In the genomic region with DNA sequence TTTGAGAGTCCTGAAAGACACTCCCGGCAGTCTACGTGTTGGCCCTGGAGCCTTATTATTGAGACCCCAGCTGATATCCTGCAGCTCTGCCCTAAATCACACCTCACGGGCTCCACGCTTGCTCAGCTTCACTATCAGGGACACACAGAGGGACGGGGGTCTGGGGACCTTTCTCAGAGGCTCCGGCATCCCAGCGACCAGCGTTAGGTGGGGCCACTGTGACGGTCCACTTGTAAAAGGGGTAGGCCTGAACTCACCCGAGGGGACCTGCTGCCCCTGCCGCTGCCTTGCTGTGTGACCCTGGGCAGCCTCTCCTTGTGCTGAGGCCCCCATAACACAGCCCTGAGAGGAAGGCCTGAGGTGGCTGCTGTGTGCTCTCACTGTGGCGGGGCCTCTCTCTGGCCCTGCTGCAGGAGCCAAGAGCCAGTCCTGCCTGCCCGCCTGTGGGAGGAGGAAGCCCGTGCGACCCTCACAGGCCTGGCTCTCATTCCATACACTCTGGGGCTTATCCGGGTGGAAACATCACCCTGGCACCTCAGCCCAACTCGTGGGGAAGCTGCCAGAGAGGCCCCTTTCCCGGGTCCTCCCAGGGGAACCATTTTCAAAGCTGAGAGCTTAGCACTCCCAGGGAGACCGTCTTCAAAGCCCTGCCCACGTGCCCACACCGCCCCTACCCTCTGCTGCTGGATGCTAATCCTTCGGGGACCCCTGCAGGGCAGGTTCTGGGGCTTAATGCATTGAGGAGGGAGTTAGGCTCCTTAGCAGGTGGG, we compare ENCODE assay signal across 18 cellular contexts. TPM values are rescaled to one million over a fixed set of nuclear protein-coding genes. Genes with fewer than 3 reads are reported as not detected.
DNase-seq lines count a peak whose midpoint lies in the region; ATAC-seq and TF ChIP-seq lines count a peak whose summit lies in the region.
"Had no signal": no experiment of that assay in that cellular context is flagged by ENCODE, and none has a peak within 500 bp of the region (broad histone marks: within the 10 kb centered on the region; RNA-seq: fewer than 3 reads in every experiment).

No MANE protein-coding gene starts in this region.

- H3K79me2 ChIP-seq in Karpas-422 (ENCODE audit: low read length): no peaks in the 10 kb centered on the region

- no peaks in the 10 kb centered on the region for H3K9me2 ChIP-seq in Karpas-422 (replicated peaks; ENCODE audit: insufficient read depth, low read length)

- 0 out of 2 replicates have a peak, but pooled peaks have one; percentile 8 for ATAC-seq in Panc1
- no peak for ATAC-seq in lower lobe of right lung
- ATAC-seq in HG02973 (IDR thresholded peaks at IDR 0.05; ENCODE audit: unreplicated experiment): no peak
- ATAC-seq in HG02870 (IDR thresholded peaks at IDR 0.05; ENCODE audit: unreplicated experiment): no peak
- ATAC-seq: activated naive CD4-positive, alpha-beta T cell treated with anti-CD3 and anti-CD28 coated beads, Interleukin-2, amount 50 U/mL, for 72 hours had no signal

- in situ Hi-C loops in Panc1 (cut with HindIII; ENCODE audit: low pct_unique_long_range_greater_than_20kb, low sequenced_read_pairs): no loop called here

- H3K4me3 ChIP-seq in Panc1 (ENCODE audit: low read depth in 2 of 2, low read length in 2 of 2): no peak overlapping the region
- no peak overlapping the region for H3K4me3 ChIP-seq in lower lobe of right lung
- H3K4me3 ChIP-seq in Karpas-422 (ENCODE audit: low read length): no peak overlapping the region

- no peak overlapping the region for H3K27ac ChIP-seq in Panc1 (ENCODE audit: low read length)
- H3K27ac ChIP-seq in lower lobe of right lung: no peak overlapping the region
- no peak overlapping the region for H3K27ac ChIP-seq in Karpas-422 (ENCODE audit: low read length)

- no TSS peak for BruUV-seq in Panc1 (replicated peaks; lab: Mats Ljungman, UMichigan)

- H3K9me3 ChIP-seq in Panc1 (ENCODE audit: control insufficient read depth, insufficient read depth, low read depth, low read length) (no peaks in the 10 kb centered on the region), lower lobe of right lung (no peaks in the 10 kb centered on the region), Karpas-422 (ENCODE audit: low read length) (no peaks in the 10 kb centered on the region)

- TF ChIP-seq CTCF in GM10248 (IDR thresholded peaks at IDR 0.05; ENCODE audit: control extremely low read depth, extremely low read depth, low read depth, missing control alignments) (no peak), Panc1 (IDR thresholded peaks at IDR 0.05) (no peak), lower lobe of right lung (IDR thresholded peaks at IDR 0.05) (no peak)

- CTCF ChIA-PET in GM10248 (lab: Yijun Ruan, JAX): interaction anchor here (0.6 to 3.7 kb wide), 8 partner anchors 10 to 190 kb away, joined by 3 to 21 read pairs (median 3); no protein-coding TSS in a partner anchor
- CTCF ChIA-PET in Panc1 (lab: Charles Lee): interaction anchor here (0.6 kb wide), 1 partner anchor 190 kb away, joined by 4 read pairs; no protein-coding TSS in a partner anchor

- H3K27me3 ChIP-seq in Panc1 (ENCODE audit: control insufficient read depth, insufficient read depth, low read length): no peaks in the 10 kb centered on the region
- H3K27me3 ChIP-seq in lower lobe of right lung (ENCODE audit: low read depth): no peaks in the 10 kb centered on the region
- H3K27me3 ChIP-seq in Karpas-422 (ENCODE audit: low read length): no peaks in the 10 kb centered on the region

- H3K4me1 ChIP-seq in Panc1 (ENCODE audit: control insufficient read depth, insufficient read depth, low read length) (no peaks in the 10 kb centered on the region), lower lobe of right lung (peaks cover 9% of the 10 kb centered on the region), Karpas-422 (ENCODE audit: low read length) (peaks cover 3% of the 10 kb centered on the region; the same call in 1 of the 2 replicates)

- no peaks in the 10 kb centered on the region for H4K20me1 ChIP-seq in Karpas-422 (ENCODE audit: insufficient read depth, low read depth, low read length)

- H3K4me2 ChIP-seq in Karpas-422 (ENCODE audit: low read depth, low read length, poor library complexity, severe bottlenecking): no peak overlapping the region

- H3K36me3 ChIP-seq in Panc1 (ENCODE audit: control insufficient read depth, insufficient read depth, low read length) (no peaks in the 10 kb centered on the region), lower lobe of right lung (no peaks in the 10 kb centered on the region), Karpas-422 (ENCODE audit: insufficient read depth, low read length) (no peaks in the 10 kb centered on the region)

- no peak overlapping the region for H2AFZ ChIP-seq in Karpas-422 (ENCODE audit: low read length)

- POLR2A ChIA-PET in GM10248 (lab: Yijun Ruan, JAX): no interaction called here
- POLR2A ChIA-PET in Panc1 (lab: Charles Lee): no interaction called here

- intact Hi-C loops in Panc1 (cut with micrococcal nuclease; ENCODE audit: unreplicated experiment): no loop called here
- intact Hi-C loops in lower lobe of right lung (cut with DNase I): no loop called here

- H3K9ac ChIP-seq in Karpas-422 (ENCODE audit: low read length): no peak overlapping the region

- DNase-seq in NCI-H2107 treated with DMSO at 0.1 percent for 48 hours (lab: John Stamatoyannopoulos, UW; ENCODE audit: unreplicated experiment) (peak; percentile 11), NCI-H2107 (lab: John Stamatoyannopoulos, UW) (no peak), GM10248 (ENCODE audit: extremely low spot score) (peak; percentile 10), Panc1 (ENCODE audit: low read depth, low spot score) (no peak), lower lobe of right lung (peak; percentile 39), Karpas-422 (no peak)
- DNase-seq: 8988T; activated CD8-positive, alpha-beta memory T cell treated with anti-CD3 and anti-CD28 coated beads, Interleukin-2, amount 50 U/mL, for 48 hours; central memory CD4-positive, alpha-beta T cell; Kasumi-1; NCI-H187 had no signal

RNA-seq across cellular contexts. Expression of a gene that starts 21.7 kb away (rescaled TPM):
- total RNA-seq in Panc1 (2021; ENCODE audit: unreplicated experiment) (0.57 TPM), lower lobe of right lung (826 TPM)
- polyA plus RNA-seq in Panc1 (2012; ENCODE audit: insufficient read length): 0.25 TPM
- total RNA-seq in Karpas-422 (2014; rRNA removed; shearing (Covaris generic); ENCODE audit: low replicate concordance): 0.22 and 0.82 TPM in 2 replicates

RNA-seq across cellular contexts. Expression of a gene that starts 30.4 kb away (rescaled TPM):
- total RNA-seq in Panc1 (2021; ENCODE audit: unreplicated experiment) (not detected), lower lobe of right lung (not detected)
- polyA plus RNA-seq in Panc1 (2012; ENCODE audit: insufficient read length): not detected
- total RNA-seq in Karpas-422 (2014; rRNA removed; shearing (Covaris generic); ENCODE audit: low replicate concordance): not detected in 2 replicates
- total RNA-seq: activated naive CD4-positive, alpha-beta T cell treated with anti-CD3 and anti-CD28 coated beads, Interleukin-2, amount 50 U/mL, for 72 hours; endothelial cell of umbilical vein; glomerular endothelial cell; SK-MEL-5; skeletal muscle tissue had no signal
- polyA plus RNA-seq: endothelial cell of umbilical vein had no signal

Comparison
In these comparisons a context has a peak if more than half of its experiments do, and no peak if none do; other contexts are left out.
1. DNase-seq: peak in NCI-H2107 treated with DMSO at 0.1 percent for 48 hours (single experiment), GM10248 (single experiment) and lower lobe of right lung (single experiment); none in NCI-H2107 (single experiment), Panc1 (single experiment) and Karpas-422 (single experiment).
2. RNA of a gene that starts 21.7 kb away (total RNA-seq): 826 TPM in lower lobe of right lung (single experiment); 0.22 to 0.82 TPM in Karpas-422 and 0.57 TPM in Panc1 (single experiment); every median in the first group is over 100 times any median in the second.